ENCODE assay signal across 8 cellular contexts in genomic region chr3:151227438-151228290, GRCh38. TPM values are rescaled to one million over a fixed set of nuclear protein-coding genes. Genes with fewer than 3 reads are reported as not detected.
DNase-seq lines count a peak whose midpoint lies in the region; ATAC-seq, FAIRE-seq and TF ChIP-seq lines count a peak whose summit lies in the region.

No MANE protein-coding gene starts in this region.

- peaks cover 52% of the 10 kb centered on the region for H3K4me1 Mint-ChIP-seq in activated naive CD8-positive, alpha-beta T cell treated with anti-CD3 and anti-CD28 coated beads, Interleukin-2, amount 10 ng/mL, durations not matched to agents 7 days and 5 days

- H3K27ac Mint-ChIP-seq in activated naive CD8-positive, alpha-beta T cell treated with anti-CD3 and anti-CD28 coated beads, Interleukin-2, amount 10 ng/mL, durations not matched to agents 7 days and 5 days: peak overlapping the region; percentile 84

- no peaks in the 10 kb centered on the region for H3K36me3 ChIP-seq in SU-DHL-6 (ENCODE audit: low read length)
- H3K36me3 ChIP-seq in cardiac muscle cell: no peaks in the 10 kb centered on the region
- no peaks in the 10 kb centered on the region for H3K36me3 ChIP-seq in prostate gland

- H3F3A ChIP-seq in SU-DHL-6 (ENCODE audit: insufficient read depth): no peaks in the 10 kb centered on the region

- no peak overlapping the region for H2AFZ ChIP-seq in SU-DHL-6 (ENCODE audit: low read depth, low read length, severe bottlenecking)

- H3K27me3 Mint-ChIP-seq in activated naive CD8-positive, alpha-beta T cell treated with anti-CD3 and anti-CD28 coated beads, Interleukin-2, amount 10 ng/mL, durations not matched to agents 7 days and 5 days: no peaks in the 10 kb centered on the region

- TF ChIP-seq CTCF in SU-DHL-6 (IDR thresholded peaks at IDR 0.05; ENCODE audit: insufficient read depth, low read length, poor library complexity, severe bottlenecking) (peak; percentile 84), cardiac muscle cell (IDR thresholded peaks at IDR 0.05; ENCODE audit: low read depth, low read length) (peak; percentile 93), prostate gland (IDR thresholded peaks at IDR 0.05) (peak; percentile 61 to 88 (median 86))

- intact Hi-C loops in prostate gland (cut with DNase I): loop anchor here (2.0 kb wide), 1 partner anchor 55 kb away; no protein-coding TSS in a partner anchor

- peak; percentile 75 for ATAC-seq in GM21737 (IDR thresholded peaks at IDR 0.05; ENCODE audit: unreplicated experiment)
- peak; percentile 84 for ATAC-seq in activated naive CD8-positive, alpha-beta T cell treated with anti-CD3 and anti-CD28 coated beads, Interleukin-2, amount 10 ng/mL, durations not matched to agents 7 days and 5 days (ENCODE audit: low read depth)

- no peak for TF ChIP-seq POLR2A in prostate gland (IDR thresholded peaks at IDR 0.05)

- H3K9me3 ChIP-seq in SU-DHL-6 (ENCODE audit: insufficient read depth, low read length) (no peaks in the 10 kb centered on the region), cardiac muscle cell (ENCODE audit: low read depth) (no peaks in the 10 kb centered on the region), prostate gland (no peaks in the 10 kb centered on the region)

- no peaks in the 10 kb centered on the region for H3K9me2 ChIP-seq in SU-DHL-6 (replicated peaks; ENCODE audit: insufficient read depth, low read length)

- H3K79me2 ChIP-seq in SU-DHL-6 (ENCODE audit: insufficient read depth, low read length): no peaks in the 10 kb centered on the region

- peaks cover 5% of the 10 kb centered on the region for H3K9me3 Mint-ChIP-seq in activated naive CD8-positive, alpha-beta T cell treated with anti-CD3 and anti-CD28 coated beads, Interleukin-2, amount 10 ng/mL, durations not matched to agents 7 days and 5 days

- peak; percentile 82 for DNase-seq in KG1 (lab: John Stamatoyannopoulos, UW)
- DNase-seq in activated naive CD8-positive, alpha-beta T cell treated with anti-CD3 and anti-CD28 coated beads, Interleukin-2, amount 10 ng/mL, durations not matched to agents 7 days and 5 days: peak; percentile 74
- peak; percentile 79 to 90 for DNase-seq in cardiac muscle cell (ENCODE audit: low read depth in 1 of 2, low spot score in 1 of 2)
- peak; percentile 53 for DNase-seq in prostate gland (ENCODE audit: low spot score)
- DNase-seq in urothelium cell line (ENCODE audit: low spot score): peak; percentile 62

- peaks cover 33% of the 10 kb centered on the region for H3K4me1 ChIP-seq in cardiac muscle cell (ENCODE audit: low read depth)
- peaks cover 2% of the 10 kb centered on the region for H3K4me1 ChIP-seq in prostate gland (replicated peaks)

- H3K36me3 Mint-ChIP-seq in activated naive CD8-positive, alpha-beta T cell treated with anti-CD3 and anti-CD28 coated beads, Interleukin-2, amount 10 ng/mL, durations not matched to agents 7 days and 5 days: peaks cover 11% of the 10 kb centered on the region

- H3K27me3 ChIP-seq in SU-DHL-6 (ENCODE audit: low read length) (no peaks in the 10 kb centered on the region), cardiac muscle cell (no peaks in the 10 kb centered on the region), prostate gland (replicated peaks; ENCODE audit: insufficient read depth) (no peaks in the 10 kb centered on the region)

- H3K4me3 ChIP-seq in SU-DHL-6 (ENCODE audit: insufficient read depth, low read length, poor library complexity, severe bottlenecking) (no peak overlapping the region), cardiac muscle cell (no peak overlapping the region), prostate gland (no peak overlapping the region)

- POLR2A ChIA-PET in activated naive CD8-positive, alpha-beta T cell treated with anti-CD3 and anti-CD28 coated beads, Interleukin-2, amount 10 ng/mL, durations not matched to agents 7 days and 5 days (lab: Charles Lee): interaction anchor here (0.6 to 2.3 kb wide), 9 partner anchors 18 to 819 kb away, joined by 3 to 7 read pairs (median 4); partner anchors contain the start of genes P2RY14 and TSC22D2

- WGBS in prostate gland: 45% methylated on average over 9 of the region's 9 CpGs

- H3K27ac ChIP-seq in SU-DHL-6 (ENCODE audit: low read depth, low read length): no peak overlapping the region
- peak overlapping the region; percentile 49 for H3K27ac ChIP-seq in cardiac muscle cell
- no peak overlapping the region for H3K27ac ChIP-seq in prostate gland

- H3K4me2 ChIP-seq in SU-DHL-6 (ENCODE audit: low read depth, low read length, poor library complexity, severe bottlenecking): no peak overlapping the region

- peak overlapping the region; percentile 66 for H3K4me3 Mint-ChIP-seq in activated naive CD8-positive, alpha-beta T cell treated with anti-CD3 and anti-CD28 coated beads, Interleukin-2, amount 10 ng/mL, durations not matched to agents 7 days and 5 days

- H4K20me1 ChIP-seq in SU-DHL-6 (ENCODE audit: low read depth, low read length): no peaks in the 10 kb centered on the region

- FAIRE-seq in G401.6 (lab: Jason Lieb, UNC) (peak; percentile 17), urothelium cell line (lab: Jason Lieb, UNC) (peak; percentile 63)

- H3K9ac ChIP-seq in SU-DHL-6 (ENCODE audit: low read length): no peak overlapping the region

RNA-seq across cellular contexts. Expression of gene GPR171, which starts 24.6 kb away (rescaled TPM):
- total RNA-seq in activated naive CD8-positive, alpha-beta T cell treated with anti-CD3 and anti-CD28 coated beads, Interleukin-2, amount 10 ng/mL, durations not matched to agents 7 days and 5 days: 100 to 1,000 TPM; 142 TPM
- not detected in 2 replicates for total RNA-seq in cardiac muscle cell
- not detected in 2 replicates for polyA plus RNA-seq in cardiac muscle cell
- total RNA-seq in prostate gland: under 1 TPM; 0.18 to 0.85 TPM

RNA-seq across cellular contexts. Expression of gene P2RY14, which starts 50.7 kb away (rescaled TPM):
- 1 to 10 TPM; 1.2 to 1.9 TPM for total RNA-seq in activated naive CD8-positive, alpha-beta T cell treated with anti-CD3 and anti-CD28 coated beads, Interleukin-2, amount 10 ng/mL, durations not matched to agents 7 days and 5 days
- total RNA-seq in cardiac muscle cell (0.12 and 0.56 TPM in 2 replicates), prostate gland (under 1 TPM; 0.09 to 0.28 TPM)
- polyA plus RNA-seq in cardiac muscle cell: 0.15 and 1.4 TPM in 2 replicates

Comparison
In these comparisons a context has a peak if more than half of its experiments do, and no peak if none do; other contexts are left out.
1. RNA of gene GPR171, which starts 24.6 kb away (total RNA-seq): 142 TPM in activated naive CD8-positive, alpha-beta T cell treated with anti-CD3 and anti-CD28 coated beads, Interleukin-2, amount 10 ng/mL, durations not matched to agents 7 days and 5 days; 0.18 to 0.85 TPM in prostate gland and not detected in cardiac muscle cell; every median in the first group is over 10 times any median in the second.
2. Peak in every context shown above with its lines, with median percentiles within 50 percentile points of each other: DNase-seq and CTCF ChIP-seq.